In genomic region chr2:127270663-127271062, GRCh38 we compare ENCODE assay signal across 19 cellular contexts. TPM values are rescaled to one million over a fixed set of nuclear protein-coding genes. Genes with fewer than 3 reads are reported as not detected.
DNase-seq lines count a peak whose midpoint lies in the region; ATAC-seq, FAIRE-seq and TF ChIP-seq lines count a peak whose summit lies in the region.
"Had no signal": no experiment of that assay in that cellular context is flagged by ENCODE, and none has a peak within 500 bp of the region (broad histone marks: within the 10 kb centered on the region; RNA-seq: fewer than 3 reads in every experiment).

No MANE protein-coding gene starts in this region.

- H4K20me1 ChIP-seq in OCI-LY7 (ENCODE audit: insufficient read depth, low read length): no peaks in the 10 kb centered on the region

- ATAC-seq in stimulated activated naive CD8-positive, alpha-beta T cell treated with anti-CD3 and anti-CD28 coated beads, Interleukin-15, Interleukin-2, amounts not matched to agents 100 U/mL and 50 U/mL, for 24 hours: no peak
- ATAC-seq in stimulated activated naive CD8-positive, alpha-beta T cell treated with anti-CD3 and anti-CD28 coated beads, Interleukin-15, amount 100 ng/mL, for 72 hours: no peak
- ATAC-seq in HG03097 (IDR thresholded peaks at IDR 0.05; ENCODE audit: low FRiP score, unreplicated experiment): no peak
- ATAC-seq: activated CD8-positive, alpha-beta memory T cell treated with anti-CD3 and anti-CD28 coated beads, Interleukin-2, amount 10 ng/mL, durations not matched to agents 7 days and 5 days; CD8-positive, alpha-beta T cell; stimulated activated naive B cell treated with anti-CD40 and anti-IgM and Interleukin-4, amounts not matched to agents 10 μg/mL and 1 μg/mL and 100 μg/mL, for 72 hours; T-cell had no signal

- H3K27ac ChIP-seq in OCI-LY7 (ENCODE audit: low read depth, low read length, poor library complexity, severe bottlenecking): no peak overlapping the region
- H3K27ac ChIP-seq: breast epithelium had no signal

- H3K9me2 ChIP-seq in OCI-LY7 (ENCODE audit: insufficient read depth, low read length): no peaks in the 10 kb centered on the region

- H3K4me1 Mint-ChIP-seq in stimulated activated naive CD8-positive, alpha-beta T cell treated with anti-CD3 and anti-CD28 coated beads, Interleukin-15, amount 100 ng/mL, for 72 hours: peaks cover 5% of the 10 kb centered on the region
- H3K4me1 Mint-ChIP-seq: activated CD8-positive, alpha-beta memory T cell treated with anti-CD3 and anti-CD28 coated beads, Interleukin-2, amount 10 ng/mL, durations not matched to agents 7 days and 5 days had no signal

- BruUV-seq in OCI-LY7 (replicated peaks; lab: Mats Ljungman, UMichigan): no TSS peak

- no peak overlapping the region for H3K27ac Mint-ChIP-seq in stimulated activated naive CD8-positive, alpha-beta T cell treated with anti-CD3 and anti-CD28 coated beads, Interleukin-15, amount 100 ng/mL, for 72 hours
- H3K27ac Mint-ChIP-seq: activated CD8-positive, alpha-beta memory T cell treated with anti-CD3 and anti-CD28 coated beads, Interleukin-2, amount 10 ng/mL, durations not matched to agents 7 days and 5 days; CD8-positive, alpha-beta T cell; T-cell had no signal

- H3K4me3 ChIP-seq in OCI-LY7 (ENCODE audit: low read depth, low read length, poor library complexity, severe bottlenecking): no peak overlapping the region
- H3K4me3 ChIP-seq in epithelial cell of esophagus (ENCODE audit: low read length): no peak overlapping the region
- H3K4me3 ChIP-seq: breast epithelium had no signal

- H3K79me2 ChIP-seq in OCI-LY7 (ENCODE audit: insufficient read depth, low read depth, low read length): no peaks in the 10 kb centered on the region

- CTCF ChIA-PET in OCI-LY7 (lab: Charles Lee; ENCODE audit: unreplicated experiment) (no interaction called here), HEK293T (lab: Yijun Ruan, JAX) (no interaction called here)

- DNase-seq in stimulated activated naive CD8-positive, alpha-beta T cell treated with anti-CD3 and anti-CD28 coated beads, Interleukin-15, Interleukin-2, amounts not matched to agents 100 U/mL and 50 U/mL, for 24 hours: peak; percentile 10
- no peak for DNase-seq in stimulated activated naive CD8-positive, alpha-beta T cell treated with anti-CD3 and anti-CD28 coated beads, Interleukin-15, amount 100 ng/mL, for 72 hours
- DNase-seq in OCI-LY7 (ENCODE audit: low spot score) (no peak), epithelial cell of esophagus (ENCODE audit: low read depth) (peak; percentile 7), activated gamma-delta T cell (lab: John Stamatoyannopoulos, UW) (no peak), HEK293T (ENCODE audit: extremely low spot score) (no peak), GM19239 (ENCODE audit: insufficient read length, low spot score) (no peak)
- DNase-seq: activated CD4-positive, CD25-positive, alpha-beta regulatory T cell; activated CD8-positive, alpha-beta memory T cell treated with anti-CD3 and anti-CD28 coated beads, Interleukin-2, amount 10 ng/mL, durations not matched to agents 7 days and 5 days; activated naive CD4-positive, alpha-beta T cell treated with anti-CD3 and anti-CD28 coated beads, Interleukin-2, amount 50 U/mL, for 16 hours; CD8-positive, alpha-beta T cell; effector CD4-positive, alpha-beta T cell; NCI-H82; small intestine; stimulated activated naive B cell treated with anti-CD40 and anti-IgM and Interleukin-4, amounts not matched to agents 10 μg/mL and 1 μg/mL and 100 μg/mL, for 72 hours; T-cell; trophoblast cell had no signal

- no peak overlapping the region for H3K4me3 Mint-ChIP-seq in stimulated activated naive CD8-positive, alpha-beta T cell treated with anti-CD3 and anti-CD28 coated beads, Interleukin-15, amount 100 ng/mL, for 72 hours
- H3K4me3 Mint-ChIP-seq: activated CD8-positive, alpha-beta memory T cell treated with anti-CD3 and anti-CD28 coated beads, Interleukin-2, amount 10 ng/mL, durations not matched to agents 7 days and 5 days; CD8-positive, alpha-beta T cell; stimulated activated naive B cell treated with anti-CD40 and anti-IgM and Interleukin-4, amounts not matched to agents 10 μg/mL and 1 μg/mL and 100 μg/mL, for 72 hours; T-cell had no signal

- POLR2A ChIA-PET in OCI-LY7 (lab: Charles Lee): interaction anchor here (0.6 kb wide), 1 partner anchor 280 kb away, joined by 3 read pairs; no protein-coding TSS in a partner anchor
- POLR2A ChIA-PET in HEK293T (lab: Yijun Ruan, JAX): interaction anchor here (1.5 kb wide), 1 partner anchor 23 kb away, joined by 6 read pairs; the partner anchor contains the start of gene ERCC3

- intact Hi-C loops in OCI-LY7 (cut with micrococcal nuclease; ENCODE audit: unreplicated experiment): no loop called here

- no peaks in the 10 kb centered on the region for H3K27me3 Mint-ChIP-seq in stimulated activated naive CD8-positive, alpha-beta T cell treated with anti-CD3 and anti-CD28 coated beads, Interleukin-15, amount 100 ng/mL, for 72 hours
- H3K27me3 Mint-ChIP-seq: activated CD8-positive, alpha-beta memory T cell treated with anti-CD3 and anti-CD28 coated beads, Interleukin-2, amount 10 ng/mL, durations not matched to agents 7 days and 5 days; stimulated activated naive B cell treated with anti-CD40 and anti-IgM and Interleukin-4, amounts not matched to agents 10 μg/mL and 1 μg/mL and 100 μg/mL, for 72 hours; T-cell had no signal

- FAIRE-seq in GM19239 (lab: Jason Lieb, UNC): no peak
- FAIRE-seq: small intestine had no signal

- no peak overlapping the region for H3K4me2 ChIP-seq in OCI-LY7 (ENCODE audit: low read length)

- H2AFZ ChIP-seq in OCI-LY7 (ENCODE audit: low read length): no peak overlapping the region

- H3K9me3 ChIP-seq in OCI-LY7 (ENCODE audit: low read length): no peaks in the 10 kb centered on the region
- H3K9me3 ChIP-seq: breast epithelium had no signal

- peak; percentile 59 for TF ChIP-seq CTCF in OCI-LY7 (conservative IDR thresholded peaks at IDR 0.05; ENCODE audit: low read length)
- peak; percentile 20 for TF ChIP-seq CTCF in epithelial cell of esophagus (IDR thresholded peaks at IDR 0.05; ENCODE audit: insufficient read depth, low read depth, low read length, missing control alignments)

- H3K9me3 Mint-ChIP-seq in stimulated activated naive CD8-positive, alpha-beta T cell treated with anti-CD3 and anti-CD28 coated beads, Interleukin-15, amount 100 ng/mL, for 72 hours: no peaks in the 10 kb centered on the region
- H3K9me3 Mint-ChIP-seq: CD8-positive, alpha-beta T cell; T-cell had no signal

- no peaks in the 10 kb centered on the region for H3K4me1 ChIP-seq in OCI-LY7 (ENCODE audit: insufficient read depth, low read length, poor library complexity, severe bottlenecking)
- H3K4me1 ChIP-seq: breast epithelium had no signal

- peaks cover 90% of the 10 kb centered on the region for H3K36me3 ChIP-seq in OCI-LY7 (ENCODE audit: insufficient read depth, low read length)

TF ChIP-seq in HEK293T, 16 proteins besides CTCF, POLR2A, EP300 and RAD21:
- TF ChIP-seq HDGF (IDR thresholded peaks at IDR 0.05; ENCODE audit: borderline replicate concordance) (no peak), BHLHE40 (IDR thresholded peaks at IDR 0.05; ENCODE audit: borderline replicate concordance) (no peak), ARNT (IDR thresholded peaks at IDR 0.05) (no peak)
- TF ChIP-seq, protein P1, sequence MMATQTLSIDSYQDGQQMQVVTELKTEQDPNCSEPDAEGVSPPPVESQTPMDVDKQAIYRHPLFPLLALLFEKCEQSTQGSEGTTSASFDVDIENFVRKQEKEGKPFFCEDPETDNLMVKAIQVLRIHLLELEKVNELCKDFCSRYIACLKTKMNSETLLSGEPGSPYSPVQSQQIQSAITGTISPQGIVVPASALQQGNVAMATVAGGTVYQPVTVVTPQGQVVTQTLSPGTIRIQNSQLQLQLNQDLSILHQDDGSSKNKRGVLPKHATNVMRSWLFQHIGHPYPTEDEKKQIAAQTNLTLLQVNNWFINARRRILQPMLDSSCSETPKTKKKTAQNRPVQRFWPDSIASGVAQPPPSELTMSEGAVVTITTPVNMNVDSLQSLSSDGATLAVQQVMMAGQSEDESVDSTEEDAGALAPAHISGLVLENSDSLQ (IDR thresholded peaks at IDR 0.05): no peak

RNA-seq across cellular contexts. Expression of gene ERCC3, which starts 23.3 kb away (rescaled TPM):
- 35.1 and 41.9 TPM in 2 replicates for total RNA-seq in OCI-LY7 (2014; rRNA removed; shearing (Covaris generic))
- total RNA-seq in OCI-LY7 (2022): 58.3 and 58.4 TPM in 2 replicates

RNA-seq across cellular contexts. Expression of gene CYP27C1, which starts 50.6 kb away (rescaled TPM):
- total RNA-seq in OCI-LY7 (2014; rRNA removed; shearing (Covaris generic)): not detected in 2 replicates
- total RNA-seq in OCI-LY7 (2022): not detected in 2 replicates
- total RNA-seq: activated CD8-positive, alpha-beta memory T cell treated with anti-CD3 and anti-CD28 coated beads, Interleukin-2, amount 10 ng/mL, durations not matched to agents 7 days and 5 days; CD8-positive, alpha-beta T cell had no signal

Comparison
In these comparisons a context has a peak if more than half of its experiments do, and no peak if none do; other contexts are left out.
1. DNase-seq: peak in stimulated activated naive CD8-positive, alpha-beta T cell treated with anti-CD3 and anti-CD28 coated beads, Interleukin-15, Interleukin-2, amounts not matched to agents 100 U/mL and 50 U/mL, for 24 hours (single experiment) and epithelial cell of esophagus (single experiment); none in stimulated activated naive CD8-positive, alpha-beta T cell treated with anti-CD3 and anti-CD28 coated beads, Interleukin-15, amount 100 ng/mL, for 72 hours (0 of 2), OCI-LY7 (single experiment), activated gamma-delta T cell (single experiment), HEK293T (single experiment) and GM19239 (single experiment).